10 cellular contexts compared by ENCODE assay signal in the genomic region with DNA sequence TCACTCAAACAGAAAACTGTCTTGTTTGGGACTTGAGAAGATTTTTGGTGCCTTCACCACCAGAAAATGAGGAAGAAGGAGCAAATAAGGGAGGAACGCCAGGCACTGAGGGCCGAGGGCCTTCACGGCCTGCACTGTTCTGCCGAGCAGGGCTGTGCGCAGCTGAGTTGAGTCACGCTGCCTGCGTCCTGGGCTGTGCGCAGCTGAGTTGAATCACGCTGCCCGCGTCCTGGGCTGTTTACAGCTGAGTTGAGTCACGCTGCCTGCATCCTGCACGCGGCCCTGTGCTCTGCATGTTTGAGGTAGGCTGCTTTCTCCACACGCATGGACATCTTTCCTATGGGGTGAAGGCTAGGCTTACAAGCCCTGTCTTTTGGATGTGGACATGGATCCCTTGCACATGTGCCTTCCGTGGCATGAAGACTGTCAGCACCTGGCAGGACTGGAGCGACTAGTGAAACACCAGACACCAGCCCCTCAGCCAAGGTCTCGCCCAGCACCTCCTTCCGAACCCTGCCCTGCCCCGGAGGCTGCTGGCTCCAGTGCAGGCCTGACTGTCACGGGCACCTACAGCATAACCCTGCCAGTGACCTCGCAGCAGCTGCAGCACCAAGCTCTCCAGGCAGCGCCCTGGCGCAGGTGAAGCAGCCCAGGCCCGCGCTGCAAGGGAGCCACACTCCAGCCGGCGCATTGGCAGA.
A peak's percentile ranks its signal among the peaks of the same experiment; 100 is the strongest.
DNase-seq lines count a peak whose midpoint lies in the region; FAIRE-seq and TF ChIP-seq lines count a peak whose summit lies in the region.
"Had no signal": no experiment of that assay in that cellular context is flagged by ENCODE, and none has a peak within 500 bp of the region (broad histone marks: within the 10 kb centered on the region; RNA-seq: fewer than 3 reads in every experiment).

No MANE protein-coding gene starts in this region.

- H2AFZ ChIP-seq in GM23248, result no peak overlapping the region

- no peaks in the 10 kb centered on the region for H3F3A ChIP-seq in GM23248 (ENCODE audit: insufficient read depth)

- no peaks in the 10 kb centered on the region for H3K4me1 ChIP-seq in GM23248 (ENCODE audit: insufficient read depth)

- no peaks in the 10 kb centered on the region for H3K9me2 ChIP-seq in GM23248 (ENCODE audit: insufficient read depth)

- no peaks in the 10 kb centered on the region for H3K79me2 ChIP-seq in GM23248 (ENCODE audit: insufficient read depth)

- no peaks in the 10 kb centered on the region for H3K27me3 ChIP-seq in GM23248 (replicated peaks; ENCODE audit: insufficient read depth)

- H3K9me3 Mint-ChIP-seq in type B pancreatic cell, result no peaks in the 10 kb centered on the region

- H3K4me3 ChIP-seq in GM23248 (no peak overlapping the region), fibroblast of the aortic adventitia (ENCODE audit: low read depth, low read length) (no peak overlapping the region)

- no peaks in the 10 kb centered on the region for H3K36me3 ChIP-seq in GM23248 (ENCODE audit: low read depth)

- H3K27ac ChIP-seq in GM23248, result no peak overlapping the region

- H3K27ac Mint-ChIP-seq in type B pancreatic cell, result no peak overlapping the region

- H3K4me1 Mint-ChIP-seq in type B pancreatic cell (ENCODE audit: unreplicated experiment), result no peaks in the 10 kb centered on the region

- H3K27me3 Mint-ChIP-seq in type B pancreatic cell, result peaks cover 14% of the 10 kb centered on the region

- no peak overlapping the region for H3K9ac ChIP-seq in GM23248

- no peaks in the 10 kb centered on the region for H4K20me1 ChIP-seq in GM23248 (ENCODE audit: insufficient read depth)

- no peak for FAIRE-seq in RCC 7860 (lab: Jason Lieb, UNC)
- FAIRE-seq: endometrium had no signal

- in situ Hi-C loops in GM23248 (cut with MboI), result no loop called here

- no peaks in the 10 kb centered on the region for H3K9me3 ChIP-seq in GM23248 (ENCODE audit: low read depth)

- TF ChIP-seq CTCF in fibroblast of the aortic adventitia (IDR thresholded peaks at IDR 0.05; ENCODE audit: insufficient read depth, low read length) (no peak), type B pancreatic cell (conservative IDR thresholded peaks at IDR 0.05) (no peak)

- DNase-seq in A172 (ENCODE audit: low spot score) (peak; percentile 56), GM23248 (peak; percentile 48), RCC 7860 (ENCODE audit: low spot score) (peak; percentile 62), fibroblast of the aortic adventitia (ENCODE audit: low read depth) (peak; percentile 96), HK-2 (ENCODE audit: unreplicated experiment) (no peak), NCI-H1048 (lab: John Stamatoyannopoulos, UW) (no peak), type B pancreatic cell (ENCODE audit: extremely low spot score, unreplicated experiment) (no peak)
- DNase-seq in stimulated activated CD4-positive, alpha-beta T cell treated with anti-CD3 and anti-CD28 coated beads, Interleukin-1b, Interleukin-23, amount 100 ng/mL, for 48 hours, result no peak
- DNase-seq: DND-41 had no signal

- H3K36me3 Mint-ChIP-seq in type B pancreatic cell, result no peaks in the 10 kb centered on the region

- no peak overlapping the region for H3K4me3 Mint-ChIP-seq in type B pancreatic cell

- WGBS in GM23248 (ENCODE audit: low coverage in 1 of 2, low lambda C conversion rate in 2 of 2, missing lambda C conversion rate in 2 of 2), 2 experiments, result 54 to 55% methylated on average over 26 to 28 of the region's 28 CpGs

- H3K4me2 ChIP-seq in GM23248 (ENCODE audit: unreplicated experiment), result no peak overlapping the region

Comparison
In these comparisons a context has a peak if more than half of its experiments do, and no peak if none do; other contexts are left out.
1. DNase-seq: peak in A172 (single experiment), GM23248 (single experiment), RCC 7860 (single experiment) and fibroblast of the aortic adventitia (single experiment); none in HK-2 (single experiment), NCI-H1048 (single experiment), type B pancreatic cell (single experiment) and stimulated activated CD4-positive, alpha-beta T cell treated with anti-CD3 and anti-CD28 coated beads, Interleukin-1b, Interleukin-23, amount 100 ng/mL, for 48 hours (single experiment).